Comparison of ENCODE assay signal across 1 cellular context in genomic region chr10:129498680-129499079, GRCh38.
TF ChIP-seq lines count a peak whose summit lies in the region.

No MANE protein-coding gene starts in this region.

TF ChIP-seq in H1, 55 proteins besides CTCF, POLR2A, EP300 and RAD21:
- TF ChIP-seq EZH2 (IDR thresholded peaks at IDR 0.05; ENCODE audit: low read depth, low read length, severe bottlenecking) = no peak
- TF ChIP-seq RNF2 (IDR thresholded peaks at IDR 0.05; ENCODE audit: borderline replicate concordance, low read depth, low read length, missing control alignments, poor library complexity, severe bottlenecking) = no peak
- no peak for TF ChIP-seq GTF2F1 (IDR thresholded peaks at IDR 0.05; ENCODE audit: borderline replicate concordance, low read depth, low read length)
- TF ChIP-seq TAF7 (optimal IDR thresholded peaks at IDR 0.05; ENCODE audit: borderline replicate concordance, low read depth, low read length) = no peak
- no peak for TF ChIP-seq MAX (IDR thresholded peaks at IDR 0.05)
- TF ChIP-seq KDM4A (IDR thresholded peaks at IDR 0.05; ENCODE audit: low read depth, low read length, severe bottlenecking) = no peak
- TF ChIP-seq BACH1 (IDR thresholded peaks at IDR 0.05; ENCODE audit: low read length) = no peak
- TF ChIP-seq CREB1 (IDR thresholded peaks at IDR 0.05) = no peak
- TF ChIP-seq JUND (IDR thresholded peaks at IDR 0.05; ENCODE audit: low read length) = no peak
- no peak for TF ChIP-seq HDAC6 (IDR thresholded peaks at IDR 0.05; ENCODE audit: low read depth, low read length)
- TF ChIP-seq SP2 (IDR thresholded peaks at IDR 0.05; ENCODE audit: low read length) = no peak
- TF ChIP-seq CHD1 (IDR thresholded peaks at IDR 0.05; ENCODE audit: low read depth, low read length) = no peak
- TF ChIP-seq FOSL1 (IDR thresholded peaks at IDR 0.05; ENCODE audit: insufficient read depth, low read depth, low read length) = no peak
- TF ChIP-seq EGR1 (IDR thresholded peaks at IDR 0.05; ENCODE audit: borderline replicate concordance, low read depth, low read length) = no peak
- no peak for TF ChIP-seq KDM5A (IDR thresholded peaks at IDR 0.05; ENCODE audit: low read length)
- TF ChIP-seq ASH2L (IDR thresholded peaks at IDR 0.05; ENCODE audit: low read length) = no peak
